Comparison of ENCODE assay signal across 20 cellular contexts in the genomic region with DNA sequence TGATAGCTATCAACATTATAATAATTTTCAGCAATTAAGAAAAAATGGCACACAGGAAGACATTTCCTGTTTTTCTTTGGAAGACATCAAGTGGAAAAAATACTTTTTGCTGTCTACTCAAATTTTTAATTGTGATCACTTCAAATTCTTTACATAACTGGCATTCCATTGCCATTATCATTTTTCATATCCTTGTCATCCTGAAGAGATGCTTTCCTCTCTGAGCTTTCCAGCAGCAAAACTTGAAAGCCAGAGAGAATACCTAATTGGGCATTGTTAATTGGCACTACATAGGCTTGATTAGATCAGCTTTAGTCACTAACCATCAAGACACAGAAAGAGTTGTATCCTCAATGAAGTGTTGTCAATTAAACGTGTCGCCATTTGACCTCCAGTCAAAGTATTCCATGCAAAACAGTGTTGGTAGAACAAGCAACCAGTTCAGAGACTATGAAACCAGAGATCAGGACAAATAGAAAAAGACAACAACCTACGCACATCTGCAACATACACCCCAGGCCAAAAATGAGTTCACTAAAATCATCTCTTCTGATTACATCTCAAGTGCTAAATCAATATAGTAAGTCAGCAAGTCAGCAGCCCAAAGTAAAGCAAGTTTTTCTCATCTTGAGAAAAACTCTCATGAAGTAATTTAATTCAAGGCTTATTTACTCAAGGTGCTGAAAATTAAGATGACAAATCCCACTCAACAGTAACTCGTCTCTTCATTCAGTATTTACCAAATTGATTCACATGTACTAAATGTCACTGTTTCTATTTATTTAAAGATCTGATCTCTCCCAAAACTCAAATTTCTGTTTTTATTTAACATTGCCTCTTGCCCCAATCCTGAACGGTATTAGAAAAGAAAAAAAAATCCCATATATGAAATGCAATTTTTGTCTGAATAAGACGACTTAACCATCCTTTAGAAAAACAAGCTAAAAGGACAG.
DNase-seq lines count a peak whose midpoint lies in the region; FAIRE-seq and TF ChIP-seq lines count a peak whose summit lies in the region.
"Had no signal": no experiment of that assay in that cellular context is flagged by ENCODE, and none has a peak within 500 bp of the region (broad histone marks: within the 10 kb centered on the region; RNA-seq: fewer than 3 reads in every experiment).

No MANE protein-coding gene starts in this region.

- no peak overlapping the region for H3K4me3 ChIP-seq in fibroblast of mammary gland (ENCODE audit: control insufficient read depth, low read depth, low read length)
- H3K4me3 ChIP-seq: BLaER1 treated with 17β-estradiol and CSF1 and Interleukin-3, amounts not matched to agents 10 nM and 100 nM; cardiac muscle cell; suprapubic skin; vagina had no signal

- no peak for TF ChIP-seq CTCF in fibroblast of mammary gland (conservative IDR thresholded peaks at IDR 0.05; ENCODE audit: control insufficient read depth, insufficient read depth, low read depth, low read length)

- DNase-seq in GM19239 (ENCODE audit: insufficient read length, low spot score) (no peak), M059J (ENCODE audit: low read depth) (peak; percentile 14), fibroblast of mammary gland (ENCODE audit: low read depth) (peak; percentile 20), retina (peak; percentile 40), inferior parietal cortex (ENCODE audit: extremely low spot score) (no peak), GM19240 (ENCODE audit: insufficient read length, low spot score) (no peak)
- no peak for DNase-seq in activated CD4-positive, CD25-positive, alpha-beta regulatory T cell treated with anti-CD3 and anti-CD28 coated beads, Interleukin-2, amount 50 U/mL, for 72 hours
- DNase-seq: activated CD8-positive, alpha-beta T cell treated with anti-CD3 and anti-CD28 coated beads, Interleukin-2, amount 10 ng/mL, durations not matched to agents 7 days and 5 days; GDM1; mesendoderm; MM.1S; NCI-H146; NCI-H345; Right ventricle myocardium superior; WERI-Rb-1 had no signal

- peak; percentile 4 for FAIRE-seq in GM19239 (lab: Jason Lieb, UNC)
- FAIRE-seq: D721Med had no signal

Comparison
In these comparisons a context has a peak if more than half of its experiments do, and no peak if none do; other contexts are left out.
1. DNase-seq: peak in M059J (single experiment), fibroblast of mammary gland (single experiment) and retina (single experiment); none in GM19239 (single experiment), inferior parietal cortex (single experiment), GM19240 (single experiment) and activated CD4-positive, CD25-positive, alpha-beta regulatory T cell treated with anti-CD3 and anti-CD28 coated beads, Interleukin-2, amount 50 U/mL, for 72 hours (single experiment).